15 cellular contexts compared by ENCODE assay signal in genomic region chr16:591892-592517, GRCh38. TPM values are rescaled to one million over a fixed set of nuclear protein-coding genes. Genes with fewer than 3 reads are reported as not detected.
DNase-seq lines count a peak whose midpoint lies in the region; ATAC-seq, FAIRE-seq and TF ChIP-seq lines count a peak whose summit lies in the region.
"Had no signal": no experiment of that assay in that cellular context is flagged by ENCODE, and none has a peak within 500 bp of the region (broad histone marks: within the 10 kb centered on the region; RNA-seq: fewer than 3 reads in every experiment).

No MANE protein-coding gene starts in this region.

- H3K27ac Mint-ChIP-seq in stimulated activated effector memory CD8-positive, alpha-beta T cell treated with anti-CD3 and anti-CD28 coated beads, Interleukin-12 subunit alpha, Interleukin-12 subunit beta, amount 100 ng/mL, for 72 hours, result peak overlapping the region; percentile 56

- H3K27me3 ChIP-seq in WERI-Rb-1 (ENCODE audit: insufficient read depth, low read depth, severe bottlenecking), result no peaks in the 10 kb centered on the region
- H3K27me3 ChIP-seq in right lobe of liver, result no peaks in the 10 kb centered on the region

- peaks cover 66% of the 10 kb centered on the region for H3K4me1 Mint-ChIP-seq in stimulated activated effector memory CD8-positive, alpha-beta T cell treated with anti-CD3 and anti-CD28 coated beads, Interleukin-12 subunit alpha, Interleukin-12 subunit beta, amount 100 ng/mL, for 72 hours

- WGBS in right lobe of liver (ENCODE audit: insufficient coverage, low coverage, low lambda C conversion rate, missing lambda C conversion rate), result 59% methylated on average over 4 of the region's 15 CpGs

- H3K9me3 ChIP-seq in WERI-Rb-1 (ENCODE audit: severe bottlenecking) (no peaks in the 10 kb centered on the region), right lobe of liver (no peaks in the 10 kb centered on the region)

- DNase-seq in DMS53 (lab: John Stamatoyannopoulos, UW) (peak; percentile 58), DMS53 treated with DMSO at 0.1 percent for 48 hours (lab: John Stamatoyannopoulos, UW; ENCODE audit: unreplicated experiment) (no peak), WERI-Rb-1 (no peak), right lobe of liver (no peak), NCI-H146 (lab: John Stamatoyannopoulos, UW) (no peak), urothelium cell line (ENCODE audit: low spot score) (no peak), nucleus accumbens (lab: John Stamatoyannopoulos, UW) (no peak)
- peak in 1 of 2 donors; percentile 2 for DNase-seq in stimulated activated effector memory CD8-positive, alpha-beta T cell treated with anti-CD3 and anti-CD28 coated beads, Interleukin-12 subunit alpha, Interleukin-12 subunit beta, amount 100 ng/mL, for 72 hours (ENCODE audit: low spot score in 2 of 2)
- DNase-seq: activated CD4-positive, alpha-beta T cell treated with anti-CD3 and anti-CD28 coated beads, Interleukin-2, amount 50 U/mL, for 4 hours; foreskin melanocyte; NCI-H2081 treated with DMSO at 0.1 percent for 48 hours; stimulated activated naive CD4-positive, alpha-beta T cell treated with Interleukin-2 at 50 U/mL for 16 hours had no signal

- ATAC-seq in right lobe of liver, result no peak
- ATAC-seq in stimulated activated effector memory CD8-positive, alpha-beta T cell treated with anti-CD3 and anti-CD28 coated beads, Interleukin-12 subunit alpha, Interleukin-12 subunit beta, amount 100 ng/mL, for 72 hours, result no peak

- intact Hi-C loops in right lobe of liver (cut with DNase I), result no loop called here

- TF ChIP-seq CTCF in WERI-Rb-1 (IDR thresholded peaks at IDR 0.05; ENCODE audit: low read depth, low read length), result no peak
- TF ChIP-seq CTCF in right lobe of liver (IDR thresholded peaks at IDR 0.05), result no peak

- peak overlapping the region; percentile 94 for H3K4me3 Mint-ChIP-seq in stimulated activated effector memory CD8-positive, alpha-beta T cell treated with anti-CD3 and anti-CD28 coated beads, Interleukin-12 subunit alpha, Interleukin-12 subunit beta, amount 100 ng/mL, for 72 hours

- H3K4me3 ChIP-seq in WERI-Rb-1 (ENCODE audit: low read depth, low read length) (no peak overlapping the region), right lobe of liver (peak overlapping the region in 1 of 3 donors; percentile 20)

- H3K36me3 Mint-ChIP-seq in stimulated activated effector memory CD8-positive, alpha-beta T cell treated with anti-CD3 and anti-CD28 coated beads, Interleukin-12 subunit alpha, Interleukin-12 subunit beta, amount 100 ng/mL, for 72 hours, result peaks cover 46% of the 10 kb centered on the region

- no peaks in the 10 kb centered on the region for H3K9me3 Mint-ChIP-seq in stimulated activated effector memory CD8-positive, alpha-beta T cell treated with anti-CD3 and anti-CD28 coated beads, Interleukin-12 subunit alpha, Interleukin-12 subunit beta, amount 100 ng/mL, for 72 hours

- no peak for FAIRE-seq in urothelium cell line (lab: Jason Lieb, UNC)

- H3K27ac ChIP-seq in WERI-Rb-1 (peak overlapping the region; percentile 64), right lobe of liver (peak overlapping the region; percentile 59 to 80 (median 65))

- H3K36me3 ChIP-seq in WERI-Rb-1 (peaks cover 32% of the 10 kb centered on the region), right lobe of liver (no peaks in the 10 kb centered on the region)

- peaks cover 0 to 62% (median 34%) of the 10 kb centered on the region in 4 donors for H3K4me1 ChIP-seq in right lobe of liver

- TF ChIP-seq POLR2A in right lobe of liver (IDR thresholded peaks at IDR 0.05), result no peak

RNA-seq across cellular contexts. Expression of gene RAB40C, which starts 2.1 kb away (rescaled TPM):
- 10 to 100 TPM in 5 of 6 experiments, 1 to 10 TPM in 1; 10.0 to 14.1 (median 12.0) TPM for total RNA-seq in right lobe of liver

RNA-seq across cellular contexts. Expression of gene PIGQ, which starts 22.2 kb away (rescaled TPM):
- total RNA-seq in right lobe of liver, result 10 to 100 TPM; 19.5 to 32.0 (median 27.8) TPM

RNA-seq across cellular contexts. Expression of gene NHLRC4, which starts 25.2 kb away (rescaled TPM):
- under 1 TPM in 5 of 6 experiments, not detected in 1; 0.12 to 0.33 (median 0.28) TPM for total RNA-seq in right lobe of liver
- total RNA-seq: A172 had no signal

RNA-seq across cellular contexts. Expression of gene PRR35, which starts 31.8 kb away (rescaled TPM):
- total RNA-seq in right lobe of liver, result not detected
- total RNA-seq: A172, lung microvascular endothelial cell, Right ventricle myocardium superior had no signal

RNA-seq across cellular contexts. Expression of gene WFIKKN1, which starts 38.8 kb away (rescaled TPM):
- under 1 TPM; 0.43 to 0.70 (median 0.56) TPM for total RNA-seq in right lobe of liver
- total RNA-seq: A172 had no signal
